8 cellular contexts compared by ENCODE assay signal in genomic region chr3:49411550-49411967, GRCh38. TPM values are rescaled to one million over a fixed set of nuclear protein-coding genes. Genes with fewer than 3 reads are reported as not detected.
DNase-seq lines count a peak whose midpoint lies in the region; ATAC-seq and TF ChIP-seq lines count a peak whose summit lies in the region.

No MANE protein-coding gene starts in this region.

- peaks cover 6% of the 10 kb centered on the region for H3K27me3 Mint-ChIP-seq in GM23338 (ENCODE audit: insufficient read depth, low read depth, poor library complexity)

- TF ChIP-seq CTCF in GM23338 (conservative IDR thresholded peaks at IDR 0.05; ENCODE audit: low read depth in 2 of 2) (no peak), MM.1S (IDR thresholded peaks at IDR 0.05; ENCODE audit: low read length) (no peak)

- H3K4me3 Mint-ChIP-seq in GM23338 = peak overlapping the region; percentile 94

- H3K4me1 ChIP-seq in GM23338 (ENCODE audit: insufficient read depth) (peaks cover 12% of the 10 kb centered on the region), MM.1S (ENCODE audit: low read length) (peaks cover 41% of the 10 kb centered on the region)

- H3K36me3 Mint-ChIP-seq in GM23338 (ENCODE audit: low read depth) = peaks cover 19% of the 10 kb centered on the region

- H3K4me3 ChIP-seq in GM23338 = peak overlapping the region; percentile 84
- H3K4me3 ChIP-seq in MM.1S (ENCODE audit: low read length) = peak overlapping the region; percentile 94

- H3K27me3 ChIP-seq in GM23338 (ENCODE audit: insufficient read depth) (no peaks in the 10 kb centered on the region), MM.1S (replicated peaks; ENCODE audit: insufficient read depth, low read length) (no peaks in the 10 kb centered on the region)

- no peaks in the 10 kb centered on the region for H3K36me3 ChIP-seq in GM23338 (ENCODE audit: insufficient read depth)
- H3K36me3 ChIP-seq in MM.1S (replicated peaks; ENCODE audit: insufficient read depth, low read length) = no peaks in the 10 kb centered on the region

- DNase-seq in G401 (ENCODE audit: low spot score) = peak; percentile 30
- DNase-seq in GM23338 (ENCODE audit: low spot score) = peak; percentile 74
- DNase-seq in MM.1S = no peak
- DNase-seq in activated gamma-delta T cell (lab: John Stamatoyannopoulos, UW) = peak; percentile 60
- DNase-seq in Right ventricle myocardium inferior (ENCODE audit: missing footprints) = peak; percentile 85
- DNase-seq in posterior cingulate gyrus = peak in 8 of 10 donors; percentile 25 to 93 (median 52)
- DNase-seq in OCI-M2 (lab: John Stamatoyannopoulos, UW; ENCODE audit: unreplicated experiment) = no peak
- DNase-seq in DMS153 (lab: John Stamatoyannopoulos, UW) = no peak

- no peak overlapping the region for H3K27ac Mint-ChIP-seq in GM23338

- no peaks in the 10 kb centered on the region for H3K9me3 ChIP-seq in MM.1S (replicated peaks; ENCODE audit: insufficient read depth, low read length)

- peaks cover 48% of the 10 kb centered on the region for H3K79me2 ChIP-seq in GM23338 (replicated peaks; ENCODE audit: insufficient read depth)
- H3K79me2 ChIP-seq in MM.1S (ENCODE audit: low read length) = peaks cover 69% of the 10 kb centered on the region

- in situ Hi-C loops in G401 (cut with HindIII; ENCODE audit: low sequenced_read_pairs) = no loop called here

- H3K4me1 Mint-ChIP-seq in GM23338 = peaks cover 23% of the 10 kb centered on the region

- H3K4me2 ChIP-seq in GM23338 (peak overlapping the region; percentile 89), MM.1S (ENCODE audit: low read depth, low read length) (peak overlapping the region; percentile 74)

- H3K9me2 ChIP-seq in GM23338 (ENCODE audit: insufficient read depth) = no peaks in the 10 kb centered on the region
- no peaks in the 10 kb centered on the region for H3K9me2 ChIP-seq in MM.1S (replicated peaks; ENCODE audit: insufficient read depth, low read length)

- peak overlapping the region; percentile 78; the same call in 1 of the 2 replicates for H2AFZ ChIP-seq in GM23338
- H2AFZ ChIP-seq in MM.1S (ENCODE audit: low read length) = no peak overlapping the region

- H3K27ac ChIP-seq in GM23338 (ENCODE audit: low read depth) (peak overlapping the region; percentile 88), MM.1S (ENCODE audit: low read length) (peak overlapping the region; percentile 71; the same call in 1 of the 2 replicates)

- ATAC-seq in GM23338 (peak; percentile 56), Right ventricle myocardium inferior (peak; percentile 6)

- intact Hi-C loops in Right ventricle myocardium inferior (cut with DNase I) = loop anchor here (5.0 to 10.0 kb wide), 2 partner anchors 54 to 237 kb away; partner anchors contain the start of genes GPX1 and KLHDC8B
- intact Hi-C loops in posterior cingulate gyrus (cut with DNase I) = loop anchor here (1.0 kb wide), 2 partner anchors 53 to 59 kb away; partner anchors contain the start of genes DAG1 and GPX1

- H4K20me1 ChIP-seq in GM23338 (replicated peaks; ENCODE audit: insufficient read depth) (peaks cover 42% of the 10 kb centered on the region), MM.1S (ENCODE audit: insufficient read depth, low read length) (peaks cover 36% of the 10 kb centered on the region)

- H3K9ac ChIP-seq in MM.1S (ENCODE audit: low read length) = peak overlapping the region; percentile 86

- H3F3A ChIP-seq in GM23338 (replicated peaks; ENCODE audit: low read depth) (peaks cover 11% of the 10 kb centered on the region), MM.1S (ENCODE audit: insufficient read depth, low read length) (peaks cover 24% of the 10 kb centered on the region)

- H3K9me3 Mint-ChIP-seq in GM23338 = no peaks in the 10 kb centered on the region

TF ChIP-seq in GM23338, 12 proteins besides CTCF, POLR2A, EP300 and RAD21:
- TF ChIP-seq REST (IDR thresholded peaks at IDR 0.05; ENCODE audit: unreplicated experiment) = no peak
- no peak for TF ChIP-seq ZNF114 (CRISPR knock-in tag; IDR thresholded peaks at IDR 0.05)
- no peak for TF ChIP-seq STAT1 (IDR thresholded peaks at IDR 0.05; ENCODE audit: unreplicated experiment)
- 0 out of 2 replicates have a peak, but pooled peaks have one; percentile 79 for TF ChIP-seq POLR2AphosphoS5 (IDR thresholded peaks at IDR 0.05; ENCODE audit: low read depth)

RNA-seq across cellular contexts. Expression of gene RHOA, which starts 0.2 kb away (rescaled TPM):
- total RNA-seq in G401 (2014; rRNA removed; shearing (Covaris generic)) = 562 and 605 TPM in 2 replicates
- 373 and 421 TPM in 2 replicates for total RNA-seq in GM23338 (2014; rRNA removed; shearing (Covaris generic))
- polyA plus RNA-seq in GM23338 (2016; fragmentation: Nextera tagmentation; extraction: Ambion mirVana) = 234 and 248 TPM in 2 replicates
- total RNA-seq in Right ventricle myocardium inferior = 285 TPM

RNA-seq across cellular contexts. Expression of gene TCTA, which starts 0.7 kb away (rescaled TPM):
- 23.7 and 25.7 TPM in 2 replicates for total RNA-seq in G401 (2014; rRNA removed; shearing (Covaris generic))
- 5.0 and 9.7 TPM in 2 replicates for total RNA-seq in GM23338 (2014; rRNA removed; shearing (Covaris generic))
- polyA plus RNA-seq in GM23338 (2016; fragmentation: Nextera tagmentation; extraction: Ambion mirVana) = 3.9 and 4.0 TPM in 2 replicates
- total RNA-seq in Right ventricle myocardium inferior = 17.1 TPM

RNA-seq across cellular contexts. Expression of gene AMT, which starts 10.7 kb away (rescaled TPM):
- 0.14 and 0.55 TPM in 2 replicates for total RNA-seq in G401 (2014; rRNA removed; shearing (Covaris generic))
- 32.8 and 39.9 TPM in 2 replicates for total RNA-seq in GM23338 (2014; rRNA removed; shearing (Covaris generic))
- polyA plus RNA-seq in GM23338 (2016; fragmentation: Nextera tagmentation; extraction: Ambion mirVana) = 34.1 and 35.6 TPM in 2 replicates
- total RNA-seq in Right ventricle myocardium inferior = 20.5 TPM

RNA-seq across cellular contexts. Expression of gene NICN1, which starts 17.6 kb away (rescaled TPM):
- 7.4 and 7.8 TPM in 2 replicates for total RNA-seq in G401 (2014; rRNA removed; shearing (Covaris generic))
- total RNA-seq in GM23338 (2014; rRNA removed; shearing (Covaris generic)) = 5.9 and 7.3 TPM in 2 replicates
- 2.8 and 4.2 TPM in 2 replicates for polyA plus RNA-seq in GM23338 (2016; fragmentation: Nextera tagmentation; extraction: Ambion mirVana)
- total RNA-seq in Right ventricle myocardium inferior = 15.5 TPM

RNA-seq across cellular contexts. Expression of gene GPX1, which starts 53.4 kb away (rescaled TPM):
- total RNA-seq in G401 (2014; rRNA removed; shearing (Covaris generic)) = 2.5 TPM in 1 of 2 replicates, not detected in the other
- 228 and 247 TPM in 2 replicates for total RNA-seq in GM23338 (2014; rRNA removed; shearing (Covaris generic))
- 394 and 404 TPM in 2 replicates for polyA plus RNA-seq in GM23338 (2016; fragmentation: Nextera tagmentation; extraction: Ambion mirVana)
- total RNA-seq in Right ventricle myocardium inferior = 136 TPM

Comparison
In these comparisons a context has a peak if more than half of its experiments do, and no peak if none do; other contexts are left out.
1. DNase-seq: peak in G401 (single experiment), GM23338 (single experiment), activated gamma-delta T cell (single experiment), Right ventricle myocardium inferior (single experiment) and posterior cingulate gyrus (8 of 10); none in MM.1S (single experiment), OCI-M2 (single experiment) and DMS153 (single experiment).
2. RNA of gene AMT, which starts 10.7 kb away (total RNA-seq): 32.8 to 39.9 TPM in GM23338 and 20.5 TPM in Right ventricle myocardium inferior (single experiment); 0.14 to 0.55 TPM in G401; every median in the first group is over 10 times any median in the second.